9 cellular contexts compared by ENCODE assay signal in genomic region chr2:15806801-15807417, GRCh38.
"Had no signal": no experiment of that assay in that cellular context is flagged by ENCODE, and none has a peak within 500 bp of the region (broad histone marks: within the 10 kb centered on the region; RNA-seq: fewer than 3 reads in every experiment).

No MANE protein-coding gene starts in this region.

- ATAC-seq: GM23338, HCT116 had no signal

- H3K4me2 ChIP-seq: GM23338 had no signal

- H3K36me3 ChIP-seq: HAP-1 had no signal

- DNase-seq: GM23248, GOT3, H7, H9, HCEC 1CT, HFFc6 had no signal

- H3K9me3 ChIP-seq: HAP-1 had no signal

- H3K9ac ChIP-seq: GM23248 had no signal

- H2AFZ ChIP-seq: GM23248, GM23338 had no signal

- H3K27ac ChIP-seq: GM23248 had no signal

- H3K9me3 Mint-ChIP-seq: H9 had no signal

- H3K4me3 ChIP-seq: GM23248, GM23338, HAP-1 had no signal

- H3K4me3 Mint-ChIP-seq: GM23338, H9, HFFc6 had no signal

- H3K4me1 ChIP-seq: HAP-1 had no signal
